In genomic region chr20:62060631-62061541, GRCh38 we compare ENCODE assay signal across 19 cellular contexts. TPM values are rescaled to one million over a fixed set of nuclear protein-coding genes. Genes with fewer than 3 reads are reported as not detected.
DNase-seq lines count a peak whose midpoint lies in the region; ATAC-seq and TF ChIP-seq lines count a peak whose summit lies in the region.
"Had no signal": no experiment of that assay in that cellular context is flagged by ENCODE, and none has a peak within 500 bp of the region (broad histone marks: within the 10 kb centered on the region; RNA-seq: fewer than 3 reads in every experiment).

No MANE protein-coding gene starts in this region.

- no peaks in the 10 kb centered on the region for H3K27me3 ChIP-seq in BLaER1
- no peaks in the 10 kb centered on the region for H3K27me3 ChIP-seq in CD8-positive, alpha-beta memory T cell (ENCODE audit: insufficient read depth, low read length, poor library complexity, severe bottlenecking)
- H3K27me3 ChIP-seq in Panc1 (ENCODE audit: control insufficient read depth, insufficient read depth, low read length): no peaks in the 10 kb centered on the region

- ATAC-seq in Panc1: no peak
- ATAC-seq in GM18870 (IDR thresholded peaks at IDR 0.05; ENCODE audit: unreplicated experiment): no peak
- ATAC-seq in left ventricle myocardium superior: no peak
- ATAC-seq: HCT116 had no signal

- H3K36me3 Mint-ChIP-seq in CD8-positive, alpha-beta memory T cell: peaks cover 0 to 16% (median 0%) of the 10 kb centered on the region in 3 donors
- H3K36me3 Mint-ChIP-seq in dendritic cell treated with granulocyte-macrophage colony-stimulating factor and Interleukin-4, amounts not matched to agents 40 ng/mL and 50 ng/mL, for 4 days (ENCODE audit: low read depth): peaks cover 43% of the 10 kb centered on the region

- H3K36me3 ChIP-seq in BLaER1 (peaks cover 50% of the 10 kb centered on the region), Panc1 (ENCODE audit: control insufficient read depth, insufficient read depth, low read length) (no peaks in the 10 kb centered on the region)
- no peaks in the 10 kb centered on the region for H3K36me3 ChIP-seq in CD8-positive, alpha-beta memory T cell (ENCODE audit: insufficient read depth, low read length)

- peaks cover 78% of the 10 kb centered on the region for H4K20me1 ChIP-seq in BLaER1

- POLR2A ChIA-PET in CD8-positive, alpha-beta memory T cell (lab: Charles Lee): no interaction called here
- POLR2A ChIA-PET in Panc1 (lab: Charles Lee): interaction anchor here (0.5 kb wide), 1 partner anchor 702 kb away, joined by 4 read pairs; no protein-coding TSS in a partner anchor

- intact Hi-C loops in Panc1 (cut with micrococcal nuclease; ENCODE audit: unreplicated experiment): no loop called here
- intact Hi-C loops in dendritic cell treated with granulocyte-macrophage colony-stimulating factor and Interleukin-4, amounts not matched to agents 40 ng/mL and 50 ng/mL, for 4 days (cut with micrococcal nuclease): loop anchor here (10.0 kb wide), 1 partner anchor 46 kb away; no protein-coding TSS in a partner anchor
- intact Hi-C loops in left ventricle myocardium superior (cut with micrococcal nuclease): loop anchor here (10.0 kb wide), 1 partner anchor 64 kb away; the partner anchor contains the start of gene LSM14B

- H3K4me1 ChIP-seq in BLaER1: peaks cover 60% of the 10 kb centered on the region
- H3K4me1 ChIP-seq in CD8-positive, alpha-beta memory T cell (ENCODE audit: insufficient read depth, low read length): peaks cover 29% of the 10 kb centered on the region
- peaks cover 17% of the 10 kb centered on the region for H3K4me1 ChIP-seq in Panc1 (ENCODE audit: control insufficient read depth, insufficient read depth, low read length)

- no peaks in the 10 kb centered on the region for H3K9me3 Mint-ChIP-seq in CD8-positive, alpha-beta memory T cell
- no peaks in the 10 kb centered on the region for H3K9me3 Mint-ChIP-seq in dendritic cell treated with granulocyte-macrophage colony-stimulating factor and Interleukin-4, amounts not matched to agents 40 ng/mL and 50 ng/mL, for 4 days

- H3K9me3 ChIP-seq in BLaER1 (no peaks in the 10 kb centered on the region), Panc1 (ENCODE audit: control insufficient read depth, insufficient read depth, low read depth, low read length) (no peaks in the 10 kb centered on the region)
- H3K9me3 ChIP-seq in CD8-positive, alpha-beta memory T cell (ENCODE audit: low read length): no peaks in the 10 kb centered on the region
- H3K9me3 ChIP-seq: A549 had no signal

- CTCF ChIA-PET in CD8-positive, alpha-beta memory T cell (lab: Charles Lee): interaction anchor here (1.2 to 1.3 kb wide), 2 partner anchors 60 to 75 kb away, joined by 3 read pairs; no protein-coding TSS in a partner anchor
- CTCF ChIA-PET in Panc1 (lab: Charles Lee): no interaction called here

- in situ Hi-C loops in Panc1 (cut with HindIII; ENCODE audit: low pct_unique_long_range_greater_than_20kb, low sequenced_read_pairs): no loop called here

- H3K27ac Mint-ChIP-seq in CD8-positive, alpha-beta memory T cell: peak overlapping the region in 3 of 8 donors; percentile 35 to 85 (median 66)
- H3K27ac Mint-ChIP-seq in dendritic cell treated with granulocyte-macrophage colony-stimulating factor and Interleukin-4, amounts not matched to agents 40 ng/mL and 50 ng/mL, for 4 days: peak overlapping the region; percentile 31

- no peak overlapping the region for H3K27ac ChIP-seq in BLaER1
- H3K27ac ChIP-seq in CD8-positive, alpha-beta memory T cell (ENCODE audit: low read depth, low read length): no peak overlapping the region
- H3K27ac ChIP-seq in Panc1 (ENCODE audit: low read length): 0 out of 2 replicates have a peak overlapping the region, but pooled peaks have one; percentile 23
- H3K27ac ChIP-seq: A549, C4-2B had no signal

- peak overlapping the region in 4 of 7 donors; percentile 4 to 90 (median 50) for H3K4me3 Mint-ChIP-seq in CD8-positive, alpha-beta memory T cell
- no peak overlapping the region for H3K4me3 Mint-ChIP-seq in dendritic cell treated with granulocyte-macrophage colony-stimulating factor and Interleukin-4, amounts not matched to agents 40 ng/mL and 50 ng/mL, for 4 days

- H3K4me3 ChIP-seq in BLaER1: no peak overlapping the region
- H3K4me3 ChIP-seq in CD8-positive, alpha-beta memory T cell (ENCODE audit: low read length): no peak overlapping the region
- H3K4me3 ChIP-seq in Panc1 (ENCODE audit: low read depth in 2 of 2, low read length in 2 of 2): no peak overlapping the region
- H3K4me3 ChIP-seq: A549 had no signal

- H3K4me2 ChIP-seq in BLaER1: no peak overlapping the region
- H3K4me2 ChIP-seq: A549 had no signal

- 0 out of 2 replicates have a peak overlapping the region, but pooled peaks have one; percentile 38 for H3K9ac ChIP-seq in BLaER1

- peaks cover 49 to 67% (median 52%) of the 10 kb centered on the region in 3 donors for H3K4me1 Mint-ChIP-seq in CD8-positive, alpha-beta memory T cell
- peaks cover 65% of the 10 kb centered on the region for H3K4me1 Mint-ChIP-seq in dendritic cell treated with granulocyte-macrophage colony-stimulating factor and Interleukin-4, amounts not matched to agents 40 ng/mL and 50 ng/mL, for 4 days (ENCODE audit: low read depth)

- H3K27me3 Mint-ChIP-seq in CD8-positive, alpha-beta memory T cell: no peaks in the 10 kb centered on the region
- H3K27me3 Mint-ChIP-seq in dendritic cell treated with granulocyte-macrophage colony-stimulating factor and Interleukin-4, amounts not matched to agents 40 ng/mL and 50 ng/mL, for 4 days: no peaks in the 10 kb centered on the region

- BruUV-seq in Panc1 (replicated peaks; lab: Mats Ljungman, UMichigan): no TSS peak

- DNase-seq in CD8-positive, alpha-beta memory T cell: no peak
- DNase-seq in Panc1 (ENCODE audit: low read depth, low spot score) (no peak), occipital lobe (lab: John Stamatoyannopoulos, UW) (no peak), left ventricle myocardium superior (no peak)
- DNase-seq in activated effector memory CD4-positive, alpha-beta T cell treated with anti-CD3 and anti-CD28 coated beads, Interleukin-2, amount 50 U/mL, for 16 hours: no peak
- DNase-seq: Calu3; DMS79; KG1; NCI-H1092 treated with DMSO at 0.1 percent for 48 hours; NCI-H2107; NCI-H226; NCI-H526; NK-92 treated with Interleukin-12 subunit alpha and Interleukin-12 subunit beta, amount 100 ng/mL, for 24 hours had no signal

- TF ChIP-seq CTCF in Panc1 (IDR thresholded peaks at IDR 0.05): no peak

RNA-seq across cellular contexts. Expression of gene TAF4, which starts 4.8 kb away (rescaled TPM):
- 10 to 100 TPM; 20.5 to 21.0 TPM for total RNA-seq in CD8-positive, alpha-beta memory T cell
- 1.4 TPM for polyA plus RNA-seq in CD8-positive, alpha-beta memory T cell
- total RNA-seq in Panc1 (2021; ENCODE audit: unreplicated experiment) (21.0 TPM), occipital lobe (8.6 TPM), left ventricle myocardium superior (11.2 TPM)
- polyA plus RNA-seq in Panc1 (2012; ENCODE audit: insufficient read length): 27.9 TPM
